15 cellular contexts compared by ENCODE assay signal in the genomic region with DNA sequence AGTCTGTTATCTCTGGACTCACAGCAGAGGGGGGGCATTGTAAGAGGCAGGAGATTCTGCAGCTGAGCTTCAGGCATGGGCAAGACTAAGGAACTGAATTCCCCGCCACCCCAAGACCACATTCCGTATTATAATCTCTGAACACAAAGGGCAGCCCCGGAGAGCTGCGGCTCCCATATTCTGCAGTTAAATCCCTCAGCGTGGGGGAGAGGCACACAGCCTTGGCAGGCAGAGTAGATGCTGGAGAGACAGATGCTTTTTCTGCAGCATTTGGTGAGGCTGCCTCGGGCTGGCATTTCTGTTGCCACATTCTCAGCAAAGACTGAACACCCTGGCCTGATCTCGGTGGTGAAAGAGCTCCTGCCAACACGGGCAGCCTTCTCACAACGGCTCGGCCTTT. TPM values are rescaled to one million over a fixed set of nuclear protein-coding genes. Genes with fewer than 3 reads are reported as not detected.
DNase-seq lines count a peak whose midpoint lies in the region; ATAC-seq, FAIRE-seq and TF ChIP-seq lines count a peak whose summit lies in the region.
"Had no signal": no experiment of that assay in that cellular context is flagged by ENCODE, and none has a peak within 500 bp of the region (broad histone marks: within the 10 kb centered on the region; RNA-seq: fewer than 3 reads in every experiment).

No MANE protein-coding gene starts in this region.

- H3K18ac ChIP-seq in H1 (ENCODE audit: extremely low read depth, low read length) = no peak overlapping the region; the same call in 1 of the 2 replicates

- CTCF ChIA-PET in H1 (lab: Charles Lee; ENCODE audit: partially characterized antibody) = interaction anchor here (0.7 to 3.7 kb wide), 4 partner anchors 10 to 148 kb away, joined by 3 to 22 read pairs (median 9); partner anchors contain the start of genes CHAF1A and SH3GL1

- H3K9me3 Mint-ChIP-seq in nephron (no peaks in the 10 kb centered on the region), type B pancreatic cell (no peaks in the 10 kb centered on the region)
- H3K9me3 Mint-ChIP-seq: naive B cell had no signal

- no peak overlapping the region for H4K8ac ChIP-seq in H1 (ENCODE audit: extremely low read depth, insufficient read depth, low read length)

- H3K79me2 ChIP-seq in H1 (ENCODE audit: control insufficient read depth in 1 of 2, insufficient read depth in 2 of 2, low read length in 2 of 2) = peaks cover 11 to 88% of the 10 kb centered on the region in 2 experiments; a peak in 3 of 4 replicates

- H2BK120ac ChIP-seq in H1 (replicated peaks; ENCODE audit: low read depth, low read length) = no peak overlapping the region

- H2AK5ac ChIP-seq in H1 (ENCODE audit: low read depth, low read length) = no peak overlapping the region

- H3K27me3 Mint-ChIP-seq in nephron (ENCODE audit: low read depth) (no peaks in the 10 kb centered on the region), type B pancreatic cell (no peaks in the 10 kb centered on the region)
- H3K27me3 Mint-ChIP-seq: naive B cell had no signal

- H3K36me3 Mint-ChIP-seq in nephron (ENCODE audit: low read depth) (peaks cover 19% of the 10 kb centered on the region), type B pancreatic cell (peaks cover 6% of the 10 kb centered on the region)
- H3K36me3 Mint-ChIP-seq: naive B cell had no signal

- H3K27ac ChIP-seq in H1 (ENCODE audit: low read depth, low read length) = peak overlapping the region; percentile 68; the same call in 1 of the 2 replicates
- H3K27ac ChIP-seq: A549, tibial artery had no signal

- H3K4me1 Mint-ChIP-seq in nephron (peaks cover 30% of the 10 kb centered on the region), type B pancreatic cell (ENCODE audit: unreplicated experiment) (peaks cover 11% of the 10 kb centered on the region)

- no peak overlapping the region for H2AFZ ChIP-seq in H1 (ENCODE audit: low read length)

- 0 out of 2 replicates have a peak overlapping the region, but pooled peaks have one; percentile 2 for H2BK5ac ChIP-seq in H1 (ENCODE audit: low read depth, low read length)

- H3K9ac ChIP-seq in H1 (replicated peaks in 1 of 4; ENCODE audit: extremely low read depth in 1 of 4, low read depth in 3 of 4, low read length in 3 of 4) = no peak overlapping the region; a peak in 2 of 7 replicates

- TF ChIP-seq CTCF in H1 (IDR thresholded peaks at IDR 0.05; ENCODE audit: control extremely low read depth in 1 of 3, insufficient read depth in 1 of 3, low read depth in 1 of 3, low read length in 3 of 3) = no peak
- no peak for TF ChIP-seq CTCF in nephron (IDR thresholded peaks at IDR 0.05; ENCODE audit: unreplicated experiment in 3 of 3)
- TF ChIP-seq CTCF in type B pancreatic cell (conservative IDR thresholded peaks at IDR 0.05) = no peak

- H3K27me3 ChIP-seq in H1 (replicated peaks in 1 of 4; ENCODE audit: control insufficient read depth in 3 of 4, extremely low read depth in 1 of 4, insufficient read depth in 3 of 4, low read length in 3 of 4) = no peaks in the 10 kb centered on the region
- H3K27me3 ChIP-seq: esophagus muscularis mucosa, tibial artery had no signal

- peaks cover 7% of the 10 kb centered on the region for H3K79me1 ChIP-seq in H1 (ENCODE audit: low read depth, low read length)

- H4K91ac ChIP-seq in H1 (replicated peaks; ENCODE audit: insufficient read length, low read length) = no peak overlapping the region

- POLR2A ChIA-PET in H1 (lab: Charles Lee; ENCODE audit: partially characterized antibody) = interaction anchor here (0.6 to 58.1 kb wide), 7 partner anchors 9 to 53 kb away, joined by 3 to 1590 read pairs (median 8); partner anchors contain the start of genes CHAF1A, SH3GL1 and UBXN6

- no peak overlapping the region for H3K14ac ChIP-seq in H1 (ENCODE audit: insufficient read length)

- H3K56ac ChIP-seq in H1 (replicated peaks; ENCODE audit: insufficient read length, low read depth, low read length) = no peak overlapping the region

- H3K4me2 ChIP-seq in H1 (ENCODE audit: insufficient read depth in 1 of 2, low read depth in 2 of 2, low read length in 2 of 2) = peak overlapping the region; percentile 41 to 50
- H3K4me2 ChIP-seq: A549 had no signal

- peak overlapping the region; percentile 64 to 91 (median 71) for H3K27ac Mint-ChIP-seq in nephron
- no peak overlapping the region for H3K27ac Mint-ChIP-seq in type B pancreatic cell

- H4K5ac ChIP-seq in H1 (ENCODE audit: insufficient read length, low read depth, low read length) = no peak overlapping the region

- no peaks in the 10 kb centered on the region for H3K9me3 ChIP-seq in H1 (ENCODE audit: insufficient read depth in 2 of 2, low read depth in 1 of 2, low read length in 1 of 2)
- H3K9me3 ChIP-seq: A549, esophagus muscularis mucosa, tibial artery had no signal

- intact Hi-C loops in left cardiac atrium (cut with DNase I) (no loop called here), Right ventricle myocardium inferior (cut with DNase I) (no loop called here)

- peaks cover 18 to 28% of the 10 kb centered on the region in 2 experiments for H4K20me1 ChIP-seq in H1 (replicated peaks in 1 of 2; ENCODE audit: control insufficient read depth in 1 of 2, insufficient read depth in 2 of 2, low read length in 2 of 2)

- TF ChIP-seq POLR2A in H1 (IDR thresholded peaks at IDR 0.05; ENCODE audit: control extremely low read depth in 1 of 2, low read depth in 2 of 2, low read length in 2 of 2) = no peak; a peak in 1 of 3 replicates

- WGBS in H1 (ENCODE audit: extremely low coverage in 1 of 2, insufficient coverage in 1 of 2, insufficient read length in 1 of 2, insufficient replicate concordance in 2 of 2, low coverage in 1 of 2, low lambda C conversion rate in 2 of 2, missing lambda C conversion rate in 1 of 2), 2 experiments = 65% methylated on average over 10 of the region's 10 CpGs; no CpG with 5 or more reads in 1 of the 2 experiments

- no peak for FAIRE-seq in H1 (lab: Jason Lieb, UNC)
- FAIRE-seq: A549 had no signal

- no peak overlapping the region for H2BK15ac ChIP-seq in H1 (ENCODE audit: low read length)

- TF ChIP-seq RAD21 in H1 (IDR thresholded peaks at IDR 0.05 in 1 of 2, conservative IDR thresholded peaks at IDR 0.05 in 1 of 2; ENCODE audit: low read depth in 2 of 2, low read length in 2 of 2) = no peak

- no peak overlapping the region for H2BK20ac ChIP-seq in H1 (ENCODE audit: low read length)

- ATAC-seq in left cardiac atrium (peak; percentile 70 to 80), Right ventricle myocardium inferior (no peak)
- ATAC-seq: A549 had no signal

- H2BK12ac ChIP-seq in H1 (ENCODE audit: low read depth, low read length) = no peak overlapping the region; the same call in 1 of the 2 replicates

- H3K4ac ChIP-seq in H1 (replicated peaks; ENCODE audit: insufficient read length, low read depth, low read length) = no peak overlapping the region

- H3K23me2 ChIP-seq in H1 (ENCODE audit: low read depth, low read length) = no peaks in the 10 kb centered on the region

- H3K4me1 ChIP-seq in H1 (replicated peaks in 1 of 4; ENCODE audit: control insufficient read depth in 3 of 4, insufficient read depth in 4 of 4, low read length in 3 of 4) = peaks cover 6 to 22% (median 7%) of the 10 kb centered on the region in 4 experiments; a peak in 6 of 7 replicates
- H3K4me1 ChIP-seq: tibial artery had no signal

- H3K23ac ChIP-seq in H1 (ENCODE audit: insufficient read length) = no peak overlapping the region

- H3K4me3 Mint-ChIP-seq in nephron (peak overlapping the region; percentile 3 to 61 (median 17)), type B pancreatic cell (no peak overlapping the region)
- H3K4me3 Mint-ChIP-seq: naive B cell had no signal

- no peak for TF ChIP-seq EP300 in H1 (IDR thresholded peaks at IDR 0.05; ENCODE audit: borderline replicate concordance in 1 of 2, low read depth in 2 of 2, low read length in 2 of 2)

- H3K36me3 ChIP-seq in H1 (ENCODE audit: control insufficient read depth in 2 of 4, insufficient read depth in 4 of 4, low read length in 3 of 4) = peaks cover 22 to 79% (median 41%) of the 10 kb centered on the region in 4 experiments

- peak overlapping the region in 2 of 4 experiments; percentile 15 to 35; a peak in 4 of 8 replicates for H3K4me3 ChIP-seq in H1 (ENCODE audit: extremely low read depth in 1 of 4, insufficient read depth in 2 of 4, low read depth in 3 of 4, low read length in 4 of 4)
- H3K4me3 ChIP-seq: A549, esophagus muscularis mucosa, tibial artery had no signal

- DNase-seq in left cardiac atrium (no peak), Right ventricle myocardium inferior (ENCODE audit: missing footprints) (no peak), H1 (ENCODE audit: low read depth in 1 of 2, low spot score in 2 of 2) (no peak), type B pancreatic cell (ENCODE audit: extremely low spot score, unreplicated experiment) (no peak), NCI-H1092 treated with DMSO at 0.1 percent for 48 hours (lab: John Stamatoyannopoulos, UW) (no peak), DMS79 (lab: John Stamatoyannopoulos, UW) (no peak), NCI-H2081 (lab: John Stamatoyannopoulos, UW) (no peak)
- DNase-seq: activated CD4-positive, alpha-beta T cell treated with anti-CD3 and anti-CD28 coated beads, Interleukin-2, amount 50 U/mL, for 4 hours; activated gamma-delta T cell treated with Interleukin-2 at 50 U/mL for 16 hours; naive B cell; T-helper 2 cell; tibial artery had no signal

RNA-seq across cellular contexts. Expression of gene CHAF1A, which starts 12.9 kb away (rescaled TPM):
- total RNA-seq in left cardiac atrium = 1 to 10 TPM; 5.2 to 8.4 TPM
- total RNA-seq in Right ventricle myocardium inferior = 5.9 TPM
- total RNA-seq in H1 (2021; fragmentation: NEBNext Ultra II Directional; extraction: Animal tissue kit (Norgen Biotek cat#: 25700)) = 146 and 147 TPM in 2 replicates
- polyA plus RNA-seq in H1 (2011; rRNA removed) = 122 and 190 TPM in 2 replicates
- polyA plus RNA-seq in H1 (2011; cell fraction: cytosol; rRNA removed) = 126 TPM
- 306 TPM for polyA plus RNA-seq in H1 (2011; cell fraction: nucleus; rRNA removed)
- 88.0 to 134 TPM (median 124 TPM) in 4 replicates for polyA plus RNA-seq in H1 (2012, experiment 1 of 2)
- 49.9 TPM for polyA plus RNA-seq in H1 (2012, experiment 2 of 2)
- polyA plus RNA-seq in H1 (2013, experiment 1 of 2) = 98.3 TPM
- 96.0 TPM for polyA plus RNA-seq in H1 (2013, experiment 2 of 2)
- polyA minus RNA-seq in H1 (2011; rRNA and poly(A)+ RNA removed) = 58.2 and 63.1 TPM in 2 replicates
- polyA minus RNA-seq in H1 (2011; cell fraction: cytosol; rRNA and poly(A)+ RNA removed) = 94.8 TPM
- 110 TPM for polyA minus RNA-seq in H1 (2011; cell fraction: nucleus; rRNA and poly(A)+ RNA removed)
- 25.7 and 46.3 TPM in 2 replicates for total RNA-seq in type B pancreatic cell (ENCODE audit: low replicate concordance)

RNA-seq across cellular contexts. Expression of gene SH3GL1, which starts 15.0 kb away (rescaled TPM):
- total RNA-seq in left cardiac atrium (10 to 100 TPM; 31.4 to 39.4 TPM), Right ventricle myocardium inferior (22.0 TPM), type B pancreatic cell (ENCODE audit: low replicate concordance) (74.4 and 87.2 TPM in 2 replicates)
- 102 TPM in 2 replicates for total RNA-seq in H1 (2021; fragmentation: NEBNext Ultra II Directional; extraction: Animal tissue kit (Norgen Biotek cat#: 25700))
- 81.5 and 120 TPM in 2 replicates for polyA plus RNA-seq in H1 (2011; rRNA removed)
- 72.0 TPM for polyA plus RNA-seq in H1 (2011; cell fraction: cytosol; rRNA removed)
- 90.4 TPM for polyA plus RNA-seq in H1 (2011; cell fraction: nucleus; rRNA removed)
- 57.4 to 81.4 TPM (median 79.5 TPM) in 4 replicates for polyA plus RNA-seq in H1 (2012, experiment 1 of 2)
- polyA plus RNA-seq in H1 (2012, experiment 2 of 2) = 84.4 TPM
- polyA plus RNA-seq in H1 (2013, experiment 1 of 2) = 86.5 TPM
- 87.7 TPM for polyA plus RNA-seq in H1 (2013, experiment 2 of 2)
- polyA minus RNA-seq in H1 (2011; rRNA and poly(A)+ RNA removed) = 18.0 and 18.8 TPM in 2 replicates
- polyA minus RNA-seq in H1 (2011; cell fraction: cytosol; rRNA and poly(A)+ RNA removed) = 40.1 TPM
- polyA minus RNA-seq in H1 (2011; cell fraction: nucleus; rRNA and poly(A)+ RNA removed) = 27.2 TPM

RNA-seq across cellular contexts. Expression of gene UBXN6, which starts 42.2 kb away (rescaled TPM):
- total RNA-seq in left cardiac atrium = 100 to 1,000 TPM in 1 of 2 donors, 10 to 100 TPM in 1; 96.9 to 101 TPM
- total RNA-seq in Right ventricle myocardium inferior = 119 TPM
- total RNA-seq in H1 (2021; fragmentation: NEBNext Ultra II Directional; extraction: Animal tissue kit (Norgen Biotek cat#: 25700)) = 28.0 and 29.9 TPM in 2 replicates
- 43.8 and 63.0 TPM in 2 replicates for polyA plus RNA-seq in H1 (2011; rRNA removed)
- polyA plus RNA-seq in H1 (2011; cell fraction: cytosol; rRNA removed) = 32.6 TPM
- 36.9 TPM for polyA plus RNA-seq in H1 (2011; cell fraction: nucleus; rRNA removed)
- polyA plus RNA-seq in H1 (2012, experiment 1 of 2) = 25.0 to 35.0 TPM (median 33.0 TPM) in 4 replicates
- 32.1 TPM for polyA plus RNA-seq in H1 (2012, experiment 2 of 2)
- polyA plus RNA-seq in H1 (2013, experiment 1 of 2) = 25.5 TPM
- polyA plus RNA-seq in H1 (2013, experiment 2 of 2) = 25.7 TPM
- polyA minus RNA-seq in H1 (2011; rRNA and poly(A)+ RNA removed) = 11.3 and 12.9 TPM in 2 replicates
- 18.1 TPM for polyA minus RNA-seq in H1 (2011; cell fraction: cytosol; rRNA and poly(A)+ RNA removed)
- 16.4 TPM for polyA minus RNA-seq in H1 (2011; cell fraction: nucleus; rRNA and poly(A)+ RNA removed)
- total RNA-seq in type B pancreatic cell (ENCODE audit: low replicate concordance) = 60.8 and 81.5 TPM in 2 replicates

RNA-seq across cellular contexts. Expression of gene HDGFL2, which starts 56.7 kb away (rescaled TPM):
- total RNA-seq in left cardiac atrium (10 to 100 TPM; 20.9 to 25.9 TPM), Right ventricle myocardium inferior (28.2 TPM), type B pancreatic cell (ENCODE audit: low replicate concordance) (45.0 and 77.9 TPM in 2 replicates)
- 102 and 106 TPM in 2 replicates for total RNA-seq in H1 (2021; fragmentation: NEBNext Ultra II Directional; extraction: Animal tissue kit (Norgen Biotek cat#: 25700))
- 31.1 and 46.8 TPM in 2 replicates for polyA plus RNA-seq in H1 (2011; rRNA removed)
- 60.2 TPM for polyA plus RNA-seq in H1 (2011; cell fraction: cytosol; rRNA removed)
- polyA plus RNA-seq in H1 (2011; cell fraction: nucleus; rRNA removed) = 76.7 TPM
- 80.0 to 94.0 TPM (median 88.5 TPM) in 4 replicates for polyA plus RNA-seq in H1 (2012, experiment 1 of 2)
- polyA plus RNA-seq in H1 (2012, experiment 2 of 2) = 61.0 TPM
- polyA plus RNA-seq in H1 (2013, experiment 1 of 2) = 61.1 TPM
- polyA plus RNA-seq in H1 (2013, experiment 2 of 2) = 57.8 TPM
- polyA minus RNA-seq in H1 (2011; rRNA and poly(A)+ RNA removed) = 15.9 and 22.3 TPM in 2 replicates
- polyA minus RNA-seq in H1 (2011; cell fraction: cytosol; rRNA and poly(A)+ RNA removed) = 37.7 TPM
- polyA minus RNA-seq in H1 (2011; cell fraction: nucleus; rRNA and poly(A)+ RNA removed) = 33.9 TPM
